Comparison of ENCODE assay signal across 1 cellular context in the genomic region with DNA sequence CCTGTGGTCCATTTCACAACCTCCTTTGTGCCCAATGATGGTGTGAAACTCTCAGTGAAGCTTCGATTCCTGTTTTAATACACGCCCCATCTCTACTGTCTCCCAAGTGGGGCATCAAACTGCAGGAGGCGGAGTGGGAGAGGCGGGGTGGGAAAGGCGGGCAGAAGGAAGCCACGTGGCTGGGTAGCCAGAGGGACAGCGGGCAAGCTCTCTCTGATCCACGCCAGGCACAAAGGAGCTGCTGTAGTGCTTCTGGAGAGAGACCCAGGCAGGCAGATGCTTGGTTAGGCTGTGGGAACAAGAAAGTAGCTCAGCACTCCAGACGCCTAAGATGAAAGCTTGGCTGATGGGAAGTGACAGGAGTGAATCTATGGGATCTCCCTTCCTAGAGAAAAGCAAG.
TF ChIP-seq lines count a peak whose summit lies in the region.

No MANE protein-coding gene starts in this region.

TF ChIP-seq in H1, 55 proteins besides CTCF, POLR2A, EP300 and RAD21:
- TF ChIP-seq HDAC6 (IDR thresholded peaks at IDR 0.05; ENCODE audit: low read depth, low read length): no peak
- TF ChIP-seq CBX8 (IDR thresholded peaks at IDR 0.05; ENCODE audit: borderline replicate concordance, low read depth, low read length): no peak
- no peak for TF ChIP-seq EZH2 (IDR thresholded peaks at IDR 0.05; ENCODE audit: low read depth, low read length, severe bottlenecking)
- TF ChIP-seq CTBP2 (IDR thresholded peaks at IDR 0.05; ENCODE audit: borderline replicate concordance, insufficient read depth, insufficient read length, low read length): no peak
- no peak for TF ChIP-seq TBP (IDR thresholded peaks at IDR 0.05; ENCODE audit: low read depth, low read length)
- no peak for TF ChIP-seq SIX5 (IDR thresholded peaks at IDR 0.05; ENCODE audit: low read depth, low read length)
- no peak for TF ChIP-seq MAFK (IDR thresholded peaks at IDR 0.05; ENCODE audit: low read depth, low read length)
- no peak for TF ChIP-seq SP1 (IDR thresholded peaks at IDR 0.05; ENCODE audit: low read depth, low read length)
- TF ChIP-seq, protein P1, sequence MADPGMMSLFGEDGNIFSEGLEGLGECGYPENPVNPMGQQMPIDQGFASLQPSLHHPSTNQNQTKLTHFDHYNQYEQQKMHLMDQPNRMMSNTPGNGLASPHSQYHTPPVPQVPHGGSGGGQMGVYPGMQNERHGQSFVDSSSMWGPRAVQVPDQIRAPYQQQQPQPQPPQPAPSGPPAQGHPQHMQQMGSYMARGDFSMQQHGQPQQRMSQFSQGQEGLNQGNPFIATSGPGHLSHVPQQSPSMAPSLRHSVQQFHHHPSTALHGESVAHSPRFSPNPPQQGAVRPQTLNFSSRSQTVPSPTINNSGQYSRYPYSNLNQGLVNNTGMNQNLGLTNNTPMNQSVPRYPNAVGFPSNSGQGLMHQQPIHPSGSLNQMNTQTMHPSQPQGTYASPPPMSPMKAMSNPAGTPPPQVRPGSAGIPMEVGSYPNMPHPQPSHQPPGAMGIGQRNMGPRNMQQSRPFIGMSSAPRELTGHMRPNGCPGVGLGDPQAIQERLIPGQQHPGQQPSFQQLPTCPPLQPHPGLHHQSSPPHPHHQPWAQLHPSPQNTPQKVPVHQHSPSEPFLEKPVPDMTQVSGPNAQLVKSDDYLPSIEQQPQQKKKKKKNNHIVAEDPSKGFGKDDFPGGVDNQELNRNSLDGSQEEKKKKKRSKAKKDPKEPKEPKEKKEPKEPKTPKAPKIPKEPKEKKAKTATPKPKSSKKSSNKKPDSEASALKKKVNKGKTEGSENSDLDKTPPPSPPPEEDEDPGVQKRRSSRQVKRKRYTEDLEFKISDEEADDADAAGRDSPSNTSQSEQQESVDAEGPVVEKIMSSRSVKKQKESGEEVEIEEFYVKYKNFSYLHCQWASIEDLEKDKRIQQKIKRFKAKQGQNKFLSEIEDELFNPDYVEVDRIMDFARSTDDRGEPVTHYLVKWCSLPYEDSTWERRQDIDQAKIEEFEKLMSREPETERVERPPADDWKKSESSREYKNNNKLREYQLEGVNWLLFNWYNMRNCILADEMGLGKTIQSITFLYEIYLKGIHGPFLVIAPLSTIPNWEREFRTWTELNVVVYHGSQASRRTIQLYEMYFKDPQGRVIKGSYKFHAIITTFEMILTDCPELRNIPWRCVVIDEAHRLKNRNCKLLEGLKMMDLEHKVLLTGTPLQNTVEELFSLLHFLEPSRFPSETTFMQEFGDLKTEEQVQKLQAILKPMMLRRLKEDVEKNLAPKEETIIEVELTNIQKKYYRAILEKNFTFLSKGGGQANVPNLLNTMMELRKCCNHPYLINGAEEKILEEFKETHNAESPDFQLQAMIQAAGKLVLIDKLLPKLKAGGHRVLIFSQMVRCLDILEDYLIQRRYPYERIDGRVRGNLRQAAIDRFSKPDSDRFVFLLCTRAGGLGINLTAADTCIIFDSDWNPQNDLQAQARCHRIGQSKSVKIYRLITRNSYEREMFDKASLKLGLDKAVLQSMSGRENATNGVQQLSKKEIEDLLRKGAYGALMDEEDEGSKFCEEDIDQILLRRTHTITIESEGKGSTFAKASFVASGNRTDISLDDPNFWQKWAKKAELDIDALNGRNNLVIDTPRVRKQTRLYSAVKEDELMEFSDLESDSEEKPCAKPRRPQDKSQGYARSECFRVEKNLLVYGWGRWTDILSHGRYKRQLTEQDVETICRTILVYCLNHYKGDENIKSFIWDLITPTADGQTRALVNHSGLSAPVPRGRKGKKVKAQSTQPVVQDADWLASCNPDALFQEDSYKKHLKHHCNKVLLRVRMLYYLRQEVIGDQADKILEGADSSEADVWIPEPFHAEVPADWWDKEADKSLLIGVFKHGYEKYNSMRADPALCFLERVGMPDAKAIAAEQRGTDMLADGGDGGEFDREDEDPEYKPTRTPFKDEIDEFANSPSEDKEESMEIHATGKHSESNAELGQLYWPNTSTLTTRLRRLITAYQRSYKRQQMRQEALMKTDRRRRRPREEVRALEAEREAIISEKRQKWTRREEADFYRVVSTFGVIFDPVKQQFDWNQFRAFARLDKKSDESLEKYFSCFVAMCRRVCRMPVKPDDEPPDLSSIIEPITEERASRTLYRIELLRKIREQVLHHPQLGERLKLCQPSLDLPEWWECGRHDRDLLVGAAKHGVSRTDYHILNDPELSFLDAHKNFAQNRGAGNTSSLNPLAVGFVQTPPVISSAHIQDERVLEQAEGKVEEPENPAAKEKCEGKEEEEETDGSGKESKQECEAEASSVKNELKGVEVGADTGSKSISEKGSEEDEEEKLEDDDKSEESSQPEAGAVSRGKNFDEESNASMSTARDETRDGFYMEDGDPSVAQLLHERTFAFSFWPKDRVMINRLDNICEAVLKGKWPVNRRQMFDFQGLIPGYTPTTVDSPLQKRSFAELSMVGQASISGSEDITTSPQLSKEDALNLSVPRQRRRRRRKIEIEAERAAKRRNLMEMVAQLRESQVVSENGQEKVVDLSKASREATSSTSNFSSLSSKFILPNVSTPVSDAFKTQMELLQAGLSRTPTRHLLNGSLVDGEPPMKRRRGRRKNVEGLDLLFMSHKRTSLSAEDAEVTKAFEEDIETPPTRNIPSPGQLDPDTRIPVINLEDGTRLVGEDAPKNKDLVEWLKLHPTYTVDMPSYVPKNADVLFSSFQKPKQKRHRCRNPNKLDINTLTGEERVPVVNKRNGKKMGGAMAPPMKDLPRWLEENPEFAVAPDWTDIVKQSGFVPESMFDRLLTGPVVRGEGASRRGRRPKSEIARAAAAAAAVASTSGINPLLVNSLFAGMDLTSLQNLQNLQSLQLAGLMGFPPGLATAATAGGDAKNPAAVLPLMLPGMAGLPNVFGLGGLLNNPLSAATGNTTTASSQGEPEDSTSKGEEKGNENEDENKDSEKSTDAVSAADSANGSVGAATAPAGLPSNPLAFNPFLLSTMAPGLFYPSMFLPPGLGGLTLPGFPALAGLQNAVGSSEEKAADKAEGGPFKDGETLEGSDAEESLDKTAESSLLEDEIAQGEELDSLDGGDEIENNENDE (IDR thresholded peaks at IDR 0.05; ENCODE audit: insufficient replicate concordance, low read length): no peak
